In genomic region chrX:74510401-74510800, GRCh38 we compare ENCODE assay signal across 15 cellular contexts.
DNase-seq lines count a peak whose midpoint lies in the region; ATAC-seq and FAIRE-seq lines count a peak whose summit lies in the region.
"Had no signal": no experiment of that assay in that cellular context is flagged by ENCODE, and none has a peak within 500 bp of the region (broad histone marks: within the 10 kb centered on the region; RNA-seq: fewer than 3 reads in every experiment).

No MANE protein-coding gene starts in this region.

- DNase-seq in T-helper 17 cell = no peak
- no peak for DNase-seq in activated CD4-positive, alpha-beta T cell treated with anti-CD3 and anti-CD28 coated beads for 1 hour
- DNase-seq in RCC 7860 (ENCODE audit: low spot score) = no peak
- DNase-seq in cardiac septum (ENCODE audit: low spot score) = no peak
- DNase-seq: activated CD4-positive, CD25-positive, alpha-beta regulatory T cell; Caco-2; gastrocnemius medialis; NCI-H526; RPMI8226 had no signal

- peaks cover 5% of the 10 kb centered on the region for H3K4me1 Mint-ChIP-seq in T-helper 17 cell

- H3K36me3 Mint-ChIP-seq in T-helper 17 cell (ENCODE audit: low read depth) = no peaks in the 10 kb centered on the region

- H3K4me3 Mint-ChIP-seq in T-helper 17 cell = no peak overlapping the region
- H3K4me3 Mint-ChIP-seq: nephron had no signal

- FAIRE-seq in RCC 7860 (lab: Jason Lieb, UNC) = no peak

- intact Hi-C loops in cardiac septum (cut with DNase I) = no loop called here

- H3K9me3 ChIP-seq in T-helper 17 cell (ENCODE audit: control insufficient read depth, low read length, poor library complexity, severe bottlenecking) = no peaks in the 10 kb centered on the region
- H3K9me3 ChIP-seq: Caco-2, gastrocnemius medialis, suprapubic skin had no signal

- no peaks in the 10 kb centered on the region for H3K27me3 Mint-ChIP-seq in T-helper 17 cell

- ATAC-seq in GM18511 (IDR thresholded peaks at IDR 0.05; ENCODE audit: unreplicated experiment) (peak; percentile 67), GM21390 (IDR thresholded peaks at IDR 0.05; ENCODE audit: unreplicated experiment) (peak; percentile 76), HG02852 (IDR thresholded peaks at IDR 0.05; ENCODE audit: unreplicated experiment) (peak; percentile 58), HG03457 (IDR thresholded peaks at IDR 0.05; ENCODE audit: unreplicated experiment) (peak; percentile 68), T-helper 17 cell (no peak)
- ATAC-seq: gastrocnemius medialis had no signal

- H3K27ac Mint-ChIP-seq in T-helper 17 cell = no peak overlapping the region
